Comparison of ENCODE assay signal across 10 cellular contexts in genomic region chr22:41479671-41480396, GRCh38. TPM values are rescaled to one million over a fixed set of nuclear protein-coding genes. Genes with fewer than 3 reads are reported as not detected.
DNase-seq lines count a peak whose midpoint lies in the region; ATAC-seq and TF ChIP-seq lines count a peak whose summit lies in the region.
"Had no signal": no experiment of that assay in that cellular context is flagged by ENCODE, and none has a peak within 500 bp of the region (broad histone marks: within the 10 kb centered on the region; RNA-seq: fewer than 3 reads in every experiment).

No MANE protein-coding gene starts in this region.

- H3K27ac Mint-ChIP-seq in endodermal cell = no peak overlapping the region
- peak overlapping the region in 2 of 3 experiments; percentile 12 to 51 for H3K27ac Mint-ChIP-seq in nephron

- H3K9ac ChIP-seq in endodermal cell (ENCODE audit: extremely low read depth, low read length, poor library complexity, severe bottlenecking) = no peak overlapping the region

- peak; percentile 22 for TF ChIP-seq CTCF in endodermal cell (conservative IDR thresholded peaks at IDR 0.05)
- no peak for TF ChIP-seq CTCF in nephron (IDR thresholded peaks at IDR 0.05; ENCODE audit: unreplicated experiment in 3 of 3)

- H3K27me3 ChIP-seq in endodermal cell (ENCODE audit: control insufficient read depth, insufficient read depth, low read length, poor library complexity, severe bottlenecking) = no peaks in the 10 kb centered on the region

- H3K4me1 ChIP-seq in endodermal cell (ENCODE audit: control insufficient read depth, insufficient read depth, low read length) = no peaks in the 10 kb centered on the region

- H3K36me3 ChIP-seq in endodermal cell (ENCODE audit: control insufficient read depth, insufficient read depth, low read length) = no peaks in the 10 kb centered on the region

- H3K4me3 ChIP-seq in endodermal cell (ENCODE audit: low read length) = no peak overlapping the region
- H3K4me3 ChIP-seq: SK-N-MC had no signal

- H3K4me3 Mint-ChIP-seq in endodermal cell (no peak overlapping the region), nephron (no peak overlapping the region)
- H3K4me3 Mint-ChIP-seq: effector memory CD8-positive, alpha-beta T cell had no signal

- peak overlapping the region; percentile 81 for H3K27ac ChIP-seq in endodermal cell (ENCODE audit: low read depth, low read length)
- H3K27ac ChIP-seq: SK-N-MC had no signal

- H3K4me1 Mint-ChIP-seq in endodermal cell = no peaks in the 10 kb centered on the region
- H3K4me1 Mint-ChIP-seq in nephron = peaks cover 39% of the 10 kb centered on the region

- no peaks in the 10 kb centered on the region for H3K9me3 Mint-ChIP-seq in endodermal cell
- no peaks in the 10 kb centered on the region for H3K9me3 Mint-ChIP-seq in nephron
- H3K9me3 Mint-ChIP-seq: effector memory CD8-positive, alpha-beta T cell had no signal

- H3K27me3 Mint-ChIP-seq in endodermal cell (ENCODE audit: insufficient read depth) (no peaks in the 10 kb centered on the region), nephron (ENCODE audit: low read depth) (no peaks in the 10 kb centered on the region)
- H3K27me3 Mint-ChIP-seq: effector memory CD8-positive, alpha-beta T cell had no signal

- DNase-seq in A172 (ENCODE audit: low spot score) (peak; percentile 30), LHCN-M2 (ENCODE audit: low read depth) (peak; percentile 13), endodermal cell (peak; percentile 70), NCI-H1092 treated with DMSO at 0.1 percent for 48 hours (lab: John Stamatoyannopoulos, UW) (no peak)
- no peak for DNase-seq in effector CD8-positive, alpha-beta T cell (lab: John Stamatoyannopoulos, UW)
- DNase-seq: effector memory CD8-positive, alpha-beta T cell had no signal

- H3K36me3 Mint-ChIP-seq in endodermal cell (ENCODE audit: low read depth) = no peaks in the 10 kb centered on the region
- H3K36me3 Mint-ChIP-seq in nephron (ENCODE audit: low read depth) = no peaks in the 10 kb centered on the region

- ATAC-seq in GM21360 (IDR thresholded peaks at IDR 0.05; ENCODE audit: unreplicated experiment) (no peak), GM18858 (IDR thresholded peaks at IDR 0.05; ENCODE audit: unreplicated experiment) (no peak)
- ATAC-seq: effector memory CD8-positive, alpha-beta T cell had no signal

- 73 to 76% methylated on average over 5 to 6 of the region's 6 CpGs for WGBS in endodermal cell (ENCODE audit: insufficient coverage in 1 of 2, insufficient read length in 1 of 2), 2 experiments

- H3K9me3 ChIP-seq in endodermal cell (ENCODE audit: control insufficient read depth, low read length) = no peaks in the 10 kb centered on the region

RNA-seq across cellular contexts. Expression of gene ACO2, which starts 10.9 kb away (rescaled TPM):
- total RNA-seq in A172 (2014; rRNA removed; shearing (Covaris generic)) = 34.3 and 41.2 TPM in 2 replicates
- total RNA-seq in LHCN-M2 (2014; rRNA removed) = 61.2 and 64.4 TPM in 2 replicates
- polyA plus RNA-seq in LHCN-M2 (2012) = 76.4 TPM
- 10 to 100 TPM; 69.0 to 82.3 TPM for total RNA-seq in endodermal cell
- polyA plus RNA-seq in endodermal cell (2013, experiment 1 of 2) = 63.0 TPM
- 59.0 TPM for polyA plus RNA-seq in endodermal cell (2013, experiment 2 of 2)

RNA-seq across cellular contexts. Expression of gene PHF5A, which starts 11.3 kb away (rescaled TPM):
- 63.7 and 71.3 TPM in 2 replicates for total RNA-seq in A172 (2014; rRNA removed; shearing (Covaris generic))
- total RNA-seq in LHCN-M2 (2014; rRNA removed) (71.5 and 80.7 TPM in 2 replicates), endodermal cell (10 to 100 TPM; 71.0 to 80.8 TPM)
- polyA plus RNA-seq in LHCN-M2 (2012) = 51.6 TPM
- polyA plus RNA-seq in endodermal cell (2013, experiment 1 of 2) = 75.1 TPM
- 69.4 TPM for polyA plus RNA-seq in endodermal cell (2013, experiment 2 of 2)

RNA-seq across cellular contexts. Expression of gene TOB2, which starts 33.2 kb away (rescaled TPM):
- total RNA-seq in A172 (2014; rRNA removed; shearing (Covaris generic)) = 6.2 and 7.2 TPM in 2 replicates
- total RNA-seq in LHCN-M2 (2014; rRNA removed) (17.8 and 22.9 TPM in 2 replicates), endodermal cell (10 to 100 TPM; 51.2 to 57.9 TPM)
- 17.6 TPM for polyA plus RNA-seq in LHCN-M2 (2012)
- 33.8 TPM for polyA plus RNA-seq in endodermal cell (2013, experiment 1 of 2)
- 31.5 TPM for polyA plus RNA-seq in endodermal cell (2013, experiment 2 of 2)

Comparison
In these comparisons a context has a peak if more than half of its experiments do, and no peak if none do; other contexts are left out.
1. DNase-seq: peak in A172 (single experiment), LHCN-M2 (single experiment) and endodermal cell (single experiment); none in NCI-H1092 treated with DMSO at 0.1 percent for 48 hours (single experiment) and effector CD8-positive, alpha-beta T cell (single experiment).